8 cellular contexts compared by ENCODE assay signal in genomic region chr3:111859974-111860859, GRCh38.
DNase-seq lines count a peak whose midpoint lies in the region; ATAC-seq and TF ChIP-seq lines count a peak whose summit lies in the region.

No MANE protein-coding gene starts in this region.

- peak; percentile 56 for TF ChIP-seq CTCF in AG04449 (IDR thresholded peaks at IDR 0.05; ENCODE audit: insufficient read depth, low read length, missing control alignments)
- TF ChIP-seq CTCF in choroid plexus epithelial cell (conservative IDR thresholded peaks at IDR 0.05; ENCODE audit: low read depth, low read length) = peak; percentile 75

- H3K4me3 ChIP-seq in AG04449 (ENCODE audit: low read depth, low read length) (peak overlapping the region; percentile 81), choroid plexus epithelial cell (ENCODE audit: low read depth, low read length) (peak overlapping the region; percentile 85)

- no peak for DNase-seq in AG04449 (ENCODE audit: low read depth, low spot score)
- DNase-seq in NCI-H2171 treated with DMSO at 0.1 percent for 48 hours (lab: John Stamatoyannopoulos, UW) = peak; percentile 74
- peak; percentile 16 for DNase-seq in activated CD4-positive, CD25-positive, alpha-beta regulatory T cell treated with anti-CD3 and anti-CD28 coated beads, Interleukin-2, amount 50 U/mL, for 16 hours (ENCODE audit: low read depth, low spot score)
- peak; percentile 94 for DNase-seq in choroid plexus epithelial cell (ENCODE audit: low read depth)
- DNase-seq in kidney tubule cell (ENCODE audit: low spot score) = peak; percentile 92
- peak in 3 of 4 experiments; percentile 1 to 36 (median 17) for DNase-seq in stimulated activated CD4-positive, alpha-beta T cell treated with anti-CD3 and anti-CD28 coated beads, Interleukin-1b, Interleukin-23, amount 100 ng/mL, for 24 hours (ENCODE audit: low read depth in 4 of 4, low spot score in 1 of 4)

- CTCF ChIA-PET in AG04449 (lab: Yijun Ruan, JAX) = interaction anchor here (0.7 to 16.8 kb wide), 40 partner anchors 8 to 283 kb away, joined by 3 to 408 read pairs (median 4); partner anchors contain the start of gene ABHD10

- POLR2A ChIA-PET in AG04449 (lab: Yijun Ruan, JAX) = interaction anchor here (0.6 to 1.8 kb wide), 20 partner anchors 9 to 266 kb away, joined by 3 to 14 read pairs (median 4); partner anchors contain the start of gene ABHD10

- ATAC-seq in GM18861 (IDR thresholded peaks at IDR 0.05; ENCODE audit: unreplicated experiment) (peak; percentile 86), HG03064 (IDR thresholded peaks at IDR 0.05; ENCODE audit: low read depth, unreplicated experiment) (peak; percentile 97)
